In the genomic region with DNA sequence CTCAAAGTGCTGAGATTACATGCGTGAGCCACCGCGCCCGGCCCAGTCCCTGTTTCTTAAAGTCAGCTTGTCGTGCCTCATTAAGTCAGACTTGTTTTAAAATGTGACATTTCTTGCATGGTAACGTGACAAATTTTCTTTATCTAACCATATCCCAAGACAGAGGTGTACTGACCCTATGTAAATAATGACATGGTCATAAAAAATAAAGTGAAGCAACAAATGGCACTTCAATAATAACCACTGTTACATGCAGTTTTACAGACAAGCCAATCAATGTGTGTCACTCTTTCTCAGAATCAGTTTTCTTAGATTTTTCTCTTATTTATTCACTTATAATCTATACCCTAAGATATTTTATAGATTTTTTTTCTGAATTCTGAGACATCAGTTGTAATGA, we compare ENCODE assay signal across 8 cellular contexts. TPM values are rescaled to one million over a fixed set of nuclear protein-coding genes. Genes with fewer than 3 reads are reported as not detected.
"Had no signal": no experiment of that assay in that cellular context is flagged by ENCODE, and none has a peak within 500 bp of the region (broad histone marks: within the 10 kb centered on the region; RNA-seq: fewer than 3 reads in every experiment).

No MANE protein-coding gene starts in this region.

- H3K4me3 ChIP-seq: GM12878 had no signal

- DNase-seq: GDM1, GF-D8 had no signal

- ATAC-seq: GM12878 had no signal

- FAIRE-seq: G401.6, GM12878, GM12891, GM12892, GM18507, GM19239 had no signal

RNA-seq across cellular contexts. Expression of a gene that starts 35.2 kb away (rescaled TPM):
- total RNA-seq: GM12878 had no signal
